Comparison of ENCODE assay signal across 11 cellular contexts in genomic region chr17:42313773-42314566, GRCh38. TPM values are rescaled to one million over a fixed set of nuclear protein-coding genes. Genes with fewer than 3 reads are reported as not detected.
DNase-seq lines count a peak whose midpoint lies in the region; ATAC-seq, FAIRE-seq and TF ChIP-seq lines count a peak whose summit lies in the region.
"Had no signal": no experiment of that assay in that cellular context is flagged by ENCODE, and none has a peak within 500 bp of the region (broad histone marks: within the 10 kb centered on the region; RNA-seq: fewer than 3 reads in every experiment).

No MANE protein-coding gene starts in this region.

- TF ChIP-seq POLR2A in H1 (IDR thresholded peaks at IDR 0.05; ENCODE audit: control extremely low read depth in 1 of 2, low read depth in 2 of 2, low read length in 2 of 2) = no peak

- no peak overlapping the region for H2BK120ac ChIP-seq in H1 (replicated peaks; ENCODE audit: low read depth, low read length)

- H3K9ac ChIP-seq in H1 (replicated peaks in 1 of 4; ENCODE audit: extremely low read depth in 1 of 4, low read depth in 3 of 4, low read length in 3 of 4) = no peak overlapping the region

- H3K4ac ChIP-seq in H1 (replicated peaks; ENCODE audit: insufficient read length, low read depth, low read length) = no peak overlapping the region

- H3K27ac ChIP-seq in H1 (ENCODE audit: low read depth, low read length) = no peak overlapping the region
- H3K27ac ChIP-seq: A549 had no signal

- H3K27ac Mint-ChIP-seq in WTC11 (peak overlapping the region; percentile 91), glutamatergic neuron (ENCODE audit: unreplicated experiment) (no peak overlapping the region)
- H3K27ac Mint-ChIP-seq: type B pancreatic cell had no signal

- TF ChIP-seq EP300 in H1 (IDR thresholded peaks at IDR 0.05; ENCODE audit: borderline replicate concordance in 1 of 2, low read depth in 2 of 2, low read length in 2 of 2) = no peak

- POLR2A ChIA-PET in WTC11 (lab: Charles Lee) = interaction anchor here (1.0 to 1.2 kb wide), 2 partner anchors 12 to 89 kb away, joined by 4 to 5 read pairs; no protein-coding TSS in a partner anchor
- POLR2A ChIA-PET in H1 (lab: Charles Lee; ENCODE audit: partially characterized antibody) = interaction anchor here (0.8 to 4.5 kb wide), 6 partner anchors 15 to 106 kb away, joined by 3 to 23 read pairs (median 4); partner anchors contain the start of gene STAT5B

- no peak overlapping the region for H4K5ac ChIP-seq in H1 (ENCODE audit: insufficient read length, low read depth, low read length)

- DNase-seq in activated CD4-positive, alpha-beta T cell treated with anti-CD3 and anti-CD28 coated beads for 48 hours = peak; percentile 62
- no peak for DNase-seq in activated CD4-positive, alpha-beta T cell treated with anti-CD3 and anti-CD28 coated beads for 4 hours
- DNase-seq in WTC11 (ENCODE audit: low spot score) (no peak), H1 (ENCODE audit: low read depth in 1 of 2, low spot score in 2 of 2) (no peak), NCI-H2029 (lab: John Stamatoyannopoulos, UW) (no peak), NCI-H2171 (lab: John Stamatoyannopoulos, UW) (no peak), glutamatergic neuron (no peak)
- DNase-seq in stimulated activated CD4-positive, alpha-beta T cell treated with anti-CD3 and anti-CD28 coated beads, Interleukin-4, amount 100 ng/mL, for 24 hours = peak; percentile 35

- no peak overlapping the region for H4K91ac ChIP-seq in H1 (replicated peaks; ENCODE audit: insufficient read length, low read length)

- CTCF ChIA-PET in WTC11 (lab: Charles Lee) (interaction anchor here (0.7 to 12.3 kb wide), 13 partner anchors 7 to 349 kb away, joined by 3 to 196 read pairs (median 5); partner anchors contain the start of gene STAT3), H1 (lab: Charles Lee; ENCODE audit: partially characterized antibody) (interaction anchor here (0.7 to 24.6 kb wide), 18 partner anchors 8 to 294 kb away, joined by 3 to 542 read pairs (median 4); partner anchors contain the start of genes CAVIN1 and NKIRAS2)

- ATAC-seq in WTC11 = no peak
- ATAC-seq: A549 had no signal

- peaks cover 4 to 33% (median 25%) of the 10 kb centered on the region in 4 experiments; a peak in 6 of 8 replicates for H3K36me3 ChIP-seq in H1 (ENCODE audit: control insufficient read depth in 2 of 4, insufficient read depth in 4 of 4, low read length in 3 of 4)

- H4K20me1 ChIP-seq in H1 (replicated peaks in 1 of 2; ENCODE audit: control insufficient read depth in 1 of 2, insufficient read depth in 2 of 2, low read length in 2 of 2) = peaks cover 0 to 5% of the 10 kb centered on the region in 2 experiments

- no peaks in the 10 kb centered on the region for H3K79me2 ChIP-seq in H1 (ENCODE audit: control insufficient read depth in 1 of 2, insufficient read depth in 2 of 2, low read length in 2 of 2)

- no peak for FAIRE-seq in H1 (lab: Jason Lieb, UNC)
- FAIRE-seq: A549 had no signal

- H3K56ac ChIP-seq in H1 (replicated peaks; ENCODE audit: insufficient read length, low read depth, low read length) = no peak overlapping the region

- H3K4me3 Mint-ChIP-seq in WTC11 (no peak overlapping the region), glutamatergic neuron (ENCODE audit: unreplicated experiment) (no peak overlapping the region)
- H3K4me3 Mint-ChIP-seq: type B pancreatic cell had no signal

- H3K9me3 Mint-ChIP-seq in WTC11 = no peaks in the 10 kb centered on the region
- peaks cover 2% of the 10 kb centered on the region for H3K9me3 Mint-ChIP-seq in glutamatergic neuron (ENCODE audit: unreplicated experiment)
- H3K9me3 Mint-ChIP-seq: type B pancreatic cell had no signal

- no peaks in the 10 kb centered on the region; the same call in 1 of the 2 replicates for H3K79me1 ChIP-seq in H1 (ENCODE audit: low read depth, low read length)

- H3K36me3 Mint-ChIP-seq in WTC11 (peaks cover 29% of the 10 kb centered on the region), glutamatergic neuron (ENCODE audit: unreplicated experiment) (no peaks in the 10 kb centered on the region)

- H2AK5ac ChIP-seq in H1 (ENCODE audit: low read depth, low read length) = no peak overlapping the region

- peaks cover 33% of the 10 kb centered on the region for H3K4me1 Mint-ChIP-seq in WTC11
- peaks cover 25% of the 10 kb centered on the region for H3K4me1 Mint-ChIP-seq in glutamatergic neuron (ENCODE audit: low read depth, unreplicated experiment)

- no peaks in the 10 kb centered on the region for H3K27me3 ChIP-seq in H1 (replicated peaks in 1 of 4; ENCODE audit: control insufficient read depth in 3 of 4, extremely low read depth in 1 of 4, insufficient read depth in 3 of 4, low read length in 3 of 4)

- no peak for TF ChIP-seq CTCF in WTC11 (IDR thresholded peaks at IDR 0.05)
- no peak for TF ChIP-seq CTCF in H1 (IDR thresholded peaks at IDR 0.05; ENCODE audit: control extremely low read depth in 1 of 3, insufficient read depth in 1 of 3, low read depth in 1 of 3, low read length in 3 of 3)
- no peak for TF ChIP-seq CTCF in glutamatergic neuron (IDR thresholded peaks at IDR 0.05; ENCODE audit: partially characterized antibody, unreplicated experiment)

- no peak overlapping the region for H3K23ac ChIP-seq in H1 (ENCODE audit: insufficient read length)

- no peak overlapping the region for H2BK15ac ChIP-seq in H1 (ENCODE audit: low read length)

- H2BK20ac ChIP-seq in H1 (ENCODE audit: low read length) = no peak overlapping the region

- no peak overlapping the region for H3K4me2 ChIP-seq in H1 (ENCODE audit: insufficient read depth in 1 of 2, low read depth in 2 of 2, low read length in 2 of 2)
- H3K4me2 ChIP-seq: A549 had no signal

- peaks cover 5 to 20% (median 8%) of the 10 kb centered on the region in 4 experiments; a peak in 6 of 7 replicates for H3K4me1 ChIP-seq in H1 (replicated peaks in 1 of 4; ENCODE audit: control insufficient read depth in 3 of 4, insufficient read depth in 4 of 4, low read length in 3 of 4)

- no peak overlapping the region for H2AFZ ChIP-seq in H1 (ENCODE audit: low read length)

- H2BK5ac ChIP-seq in H1 (ENCODE audit: low read depth, low read length) = no peak overlapping the region

- no peak for TF ChIP-seq RAD21 in H1 (IDR thresholded peaks at IDR 0.05 in 1 of 2, conservative IDR thresholded peaks at IDR 0.05 in 1 of 2; ENCODE audit: low read depth in 2 of 2, low read length in 2 of 2)

- no peak overlapping the region; the same call in 1 of the 2 replicates for H4K8ac ChIP-seq in H1 (ENCODE audit: extremely low read depth, insufficient read depth, low read length)

- 86% methylated on average over 14 of the region's 14 CpGs; no CpG with 5 or more reads in 1 of the 2 experiments for WGBS in H1 (ENCODE audit: extremely low coverage in 1 of 2, insufficient coverage in 1 of 2, insufficient read length in 1 of 2, insufficient replicate concordance in 2 of 2, low coverage in 1 of 2, low lambda C conversion rate in 2 of 2, missing lambda C conversion rate in 1 of 2), 2 experiments

- H3K9me3 ChIP-seq in H1 (ENCODE audit: insufficient read depth in 2 of 2, low read depth in 1 of 2, low read length in 1 of 2) = no peaks in the 10 kb centered on the region
- H3K9me3 ChIP-seq: A549 had no signal

- H3K23me2 ChIP-seq in H1 (ENCODE audit: low read depth, low read length) = no peaks in the 10 kb centered on the region

- no peaks in the 10 kb centered on the region for H3K27me3 Mint-ChIP-seq in WTC11 (ENCODE audit: low read depth)
- peaks cover 4% of the 10 kb centered on the region for H3K27me3 Mint-ChIP-seq in glutamatergic neuron (ENCODE audit: unreplicated experiment)
- H3K27me3 Mint-ChIP-seq: type B pancreatic cell had no signal

- H3K18ac ChIP-seq in H1 (ENCODE audit: extremely low read depth, low read length) = 0 out of 2 replicates have a peak overlapping the region, but pooled peaks have one; percentile 19

- H3K14ac ChIP-seq in H1 (ENCODE audit: insufficient read length) = no peak overlapping the region

- peak overlapping the region; percentile 9; the same call in 1 of the 2 replicates for H2BK12ac ChIP-seq in H1 (ENCODE audit: low read depth, low read length)

- no peak overlapping the region for H3K4me3 ChIP-seq in H1 (ENCODE audit: extremely low read depth in 1 of 4, insufficient read depth in 2 of 4, low read depth in 3 of 4, low read length in 4 of 4)
- H3K4me3 ChIP-seq: A549, lung had no signal

TF ChIP-seq in H1, 55 proteins besides CTCF, POLR2A, EP300 and RAD21 (continues in another document):
- TF ChIP-seq SP2 (IDR thresholded peaks at IDR 0.05; ENCODE audit: low read length) = no peak
- TF ChIP-seq BRCA1 (IDR thresholded peaks at IDR 0.05; ENCODE audit: low read depth, low read length) = no peak
- TF ChIP-seq SRF (IDR thresholded peaks at IDR 0.05; ENCODE audit: low read depth, low read length) = no peak

RNA-seq across cellular contexts. Expression of gene STAT5A, which starts 25.7 kb away (rescaled TPM):
- total RNA-seq in WTC11 (2021) (6.6 to 10.9 TPM (median 9.7 TPM) in 3 replicates), glutamatergic neuron (ENCODE audit: unreplicated experiment) (3.4 TPM)
- 5.4 and 6.0 TPM in 2 replicates for total RNA-seq in H1 (2021; fragmentation: NEBNext Ultra II Directional; extraction: Animal tissue kit (Norgen Biotek cat#: 25700))
- 4.2 and 7.9 TPM in 2 replicates for polyA plus RNA-seq in H1 (2011; rRNA removed)
- polyA plus RNA-seq in H1 (2011; cell fraction: cytosol; rRNA removed) = 4.2 TPM
- polyA plus RNA-seq in H1 (2011; cell fraction: nucleus; rRNA removed) = 9.8 TPM
- 2.3 to 7.0 TPM (median 6.0 TPM) in 4 replicates for polyA plus RNA-seq in H1 (2012, experiment 1 of 2)
- 3.0 TPM for polyA plus RNA-seq in H1 (2012, experiment 2 of 2)
- polyA plus RNA-seq in H1 (2013, experiment 1 of 2) = 3.0 TPM
- polyA plus RNA-seq in H1 (2013, experiment 2 of 2) = 3.2 TPM
- polyA minus RNA-seq in H1 (2011; rRNA and poly(A)+ RNA removed) = 6.1 and 12.0 TPM in 2 replicates
- 7.6 TPM for polyA minus RNA-seq in H1 (2011; cell fraction: cytosol; rRNA and poly(A)+ RNA removed)
- polyA minus RNA-seq in H1 (2011; cell fraction: nucleus; rRNA and poly(A)+ RNA removed) = 4.3 TPM

RNA-seq across cellular contexts. Expression of gene STAT5B, which starts 37.8 kb away (rescaled TPM):
- total RNA-seq in WTC11 (2021) = 36.4 to 42.2 TPM (median 37.9 TPM) in 3 replicates
- 43.3 and 52.6 TPM in 2 replicates for total RNA-seq in H1 (2021; fragmentation: NEBNext Ultra II Directional; extraction: Animal tissue kit (Norgen Biotek cat#: 25700))
- polyA plus RNA-seq in H1 (2011; rRNA removed) = 35.3 and 40.8 TPM in 2 replicates
- 43.3 TPM for polyA plus RNA-seq in H1 (2011; cell fraction: cytosol; rRNA removed)
- 59.0 TPM for polyA plus RNA-seq in H1 (2011; cell fraction: nucleus; rRNA removed)
- 30.5 to 36.1 TPM (median 33.9 TPM) in 4 replicates for polyA plus RNA-seq in H1 (2012, experiment 1 of 2)
- 19.0 TPM for polyA plus RNA-seq in H1 (2012, experiment 2 of 2)
- polyA plus RNA-seq in H1 (2013, experiment 1 of 2) = 17.7 TPM
- 15.8 TPM for polyA plus RNA-seq in H1 (2013, experiment 2 of 2)
- 43.6 and 47.2 TPM in 2 replicates for polyA minus RNA-seq in H1 (2011; rRNA and poly(A)+ RNA removed)
- 28.5 TPM for polyA minus RNA-seq in H1 (2011; cell fraction: cytosol; rRNA and poly(A)+ RNA removed)
- 22.2 TPM for polyA minus RNA-seq in H1 (2011; cell fraction: nucleus; rRNA and poly(A)+ RNA removed)
- total RNA-seq in glutamatergic neuron (ENCODE audit: unreplicated experiment) = 31.9 TPM

Comparison
In these comparisons a context has a peak if more than half of its experiments do, and no peak if none do; other contexts are left out.
1. DNase-seq: peak in activated CD4-positive, alpha-beta T cell treated with anti-CD3 and anti-CD28 coated beads for 48 hours (single experiment) and stimulated activated CD4-positive, alpha-beta T cell treated with anti-CD3 and anti-CD28 coated beads, Interleukin-4, amount 100 ng/mL, for 24 hours (single experiment); none in activated CD4-positive, alpha-beta T cell treated with anti-CD3 and anti-CD28 coated beads for 4 hours (0 of 2), WTC11 (single experiment), H1 (0 of 2), NCI-H2029 (single experiment), NCI-H2171 (single experiment) and glutamatergic neuron (single experiment).